ENCODE assay signal across 1 cellular context in the genomic region with DNA sequence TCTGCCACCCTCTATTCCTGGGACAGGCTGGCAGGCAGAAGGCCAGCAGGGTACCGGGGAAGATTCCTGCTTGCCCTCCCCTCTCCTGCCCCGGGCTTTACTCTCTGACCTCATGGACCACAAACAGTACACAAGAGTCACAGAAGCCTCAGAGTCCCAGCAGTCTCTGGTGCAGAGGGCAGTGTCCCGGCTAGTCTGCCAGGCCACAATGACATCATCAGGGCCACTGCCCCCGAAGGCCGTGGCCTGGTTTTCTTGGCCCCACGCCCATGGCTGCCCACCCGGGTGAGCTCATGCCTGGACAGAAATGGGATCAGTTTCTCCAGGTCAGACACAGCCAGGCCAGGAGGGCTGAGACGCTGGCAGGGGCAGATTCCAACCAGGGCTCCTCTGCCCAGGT.
TF ChIP-seq lines count a peak whose summit lies in the region.

No MANE protein-coding gene starts in this region.

TF ChIP-seq in HepG2, 621 proteins besides CTCF, POLR2A, EP300 and RAD21 (continued from another document and continues in another):
- TF ChIP-seq, protein P1, sequence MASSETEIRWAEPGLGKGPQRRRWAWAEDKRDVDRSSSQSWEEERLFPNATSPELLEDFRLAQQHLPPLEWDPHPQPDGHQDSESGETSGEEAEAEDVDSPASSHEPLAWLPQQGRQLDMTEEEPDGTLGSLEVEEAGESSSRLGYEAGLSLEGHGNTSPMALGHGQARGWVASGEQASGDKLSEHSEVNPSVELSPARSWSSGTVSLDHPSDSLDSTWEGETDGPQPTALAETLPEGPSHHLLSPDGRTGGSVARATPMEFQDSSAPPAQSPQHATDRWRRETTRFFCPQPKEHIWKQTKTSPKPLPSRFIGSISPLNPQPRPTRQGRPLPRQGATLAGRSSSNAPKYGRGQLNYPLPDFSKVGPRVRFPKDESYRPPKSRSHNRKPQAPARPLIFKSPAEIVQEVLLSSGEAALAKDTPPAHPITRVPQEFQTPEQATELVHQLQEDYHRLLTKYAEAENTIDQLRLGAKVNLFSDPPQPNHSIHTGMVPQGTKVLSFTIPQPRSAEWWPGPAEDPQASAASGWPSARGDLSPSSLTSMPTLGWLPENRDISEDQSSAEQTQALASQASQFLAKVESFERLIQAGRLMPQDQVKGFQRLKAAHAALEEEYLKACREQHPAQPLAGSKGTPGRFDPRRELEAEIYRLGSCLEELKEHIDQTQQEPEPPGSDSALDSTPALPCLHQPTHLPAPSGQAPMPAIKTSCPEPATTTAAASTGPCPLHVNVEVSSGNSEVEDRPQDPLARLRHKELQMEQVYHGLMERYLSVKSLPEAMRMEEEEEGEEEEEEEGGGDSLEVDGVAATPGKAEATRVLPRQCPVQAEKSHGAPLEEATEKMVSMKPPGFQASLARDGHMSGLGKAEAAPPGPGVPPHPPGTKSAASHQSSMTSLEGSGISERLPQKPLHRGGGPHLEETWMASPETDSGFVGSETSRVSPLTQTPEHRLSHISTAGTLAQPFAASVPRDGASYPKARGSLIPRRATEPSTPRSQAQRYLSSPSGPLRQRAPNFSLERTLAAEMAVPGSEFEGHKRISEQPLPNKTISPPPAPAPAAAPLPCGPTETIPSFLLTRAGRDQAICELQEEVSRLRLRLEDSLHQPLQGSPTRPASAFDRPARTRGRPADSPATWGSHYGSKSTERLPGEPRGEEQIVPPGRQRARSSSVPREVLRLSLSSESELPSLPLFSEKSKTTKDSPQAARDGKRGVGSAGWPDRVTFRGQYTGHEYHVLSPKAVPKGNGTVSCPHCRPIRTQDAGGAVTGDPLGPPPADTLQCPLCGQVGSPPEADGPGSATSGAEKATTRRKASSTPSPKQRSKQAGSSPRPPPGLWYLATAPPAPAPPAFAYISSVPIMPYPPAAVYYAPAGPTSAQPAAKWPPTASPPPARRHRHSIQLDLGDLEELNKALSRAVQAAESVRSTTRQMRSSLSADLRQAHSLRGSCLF (CRISPR knock-in tag; IDR thresholded peaks at IDR 0.05; ENCODE audit: borderline replicate concordance) = no peak
- TF ChIP-seq ZNF180 (CRISPR knock-in tag; IDR thresholded peaks at IDR 0.05; ENCODE audit: borderline replicate concordance, low read depth) (no peak), ZNF205 (CRISPR knock-in tag; IDR thresholded peaks at IDR 0.05) (no peak), NAIF1 (CRISPR knock-in tag; IDR thresholded peaks at IDR 0.05; ENCODE audit: borderline replicate concordance) (no peak), JUNB (CRISPR knock-in tag; IDR thresholded peaks at IDR 0.05; ENCODE audit: borderline replicate concordance) (no peak), FOXA3 (CRISPR knock-in tag; IDR thresholded peaks at IDR 0.05) (peak; percentile 53), ZNF335 (CRISPR knock-in tag; IDR thresholded peaks at IDR 0.05) (no peak), YEATS2 (CRISPR knock-in tag; IDR thresholded peaks at IDR 0.05; ENCODE audit: borderline replicate concordance) (no peak), GATAD2A (CRISPR knock-in tag; IDR thresholded peaks at IDR 0.05) (peak; percentile 19; the same call in 1 of the 2 replicates), ZMAT3 (CRISPR knock-in tag; conservative IDR thresholded peaks at IDR 0.05) (0 out of 2 replicates have a peak, but pooled peaks have one; percentile 28), ATF7 (IDR thresholded peaks at IDR 0.05) (peak; percentile 89), ATF7 (CRISPR knock-in tag; IDR thresholded peaks at IDR 0.05) (peak; percentile 62; the same call in 1 of the 2 replicates)
- TF ChIP-seq, protein P2, sequence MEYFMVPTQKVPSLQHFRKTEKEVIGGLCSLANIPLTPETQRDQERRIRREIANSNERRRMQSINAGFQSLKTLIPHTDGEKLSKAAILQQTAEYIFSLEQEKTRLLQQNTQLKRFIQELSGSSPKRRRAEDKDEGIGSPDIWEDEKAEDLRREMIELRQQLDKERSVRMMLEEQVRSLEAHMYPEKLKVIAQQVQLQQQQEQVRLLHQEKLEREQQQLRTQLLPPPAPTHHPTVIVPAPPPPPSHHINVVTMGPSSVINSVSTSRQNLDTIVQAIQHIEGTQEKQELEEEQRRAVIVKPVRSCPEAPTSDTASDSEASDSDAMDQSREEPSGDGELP (IDR thresholded peaks at IDR 0.05; ENCODE audit: borderline replicate concordance, low read depth) = no peak; the same call in 1 of the 2 replicates
- TF ChIP-seq, protein P3, sequence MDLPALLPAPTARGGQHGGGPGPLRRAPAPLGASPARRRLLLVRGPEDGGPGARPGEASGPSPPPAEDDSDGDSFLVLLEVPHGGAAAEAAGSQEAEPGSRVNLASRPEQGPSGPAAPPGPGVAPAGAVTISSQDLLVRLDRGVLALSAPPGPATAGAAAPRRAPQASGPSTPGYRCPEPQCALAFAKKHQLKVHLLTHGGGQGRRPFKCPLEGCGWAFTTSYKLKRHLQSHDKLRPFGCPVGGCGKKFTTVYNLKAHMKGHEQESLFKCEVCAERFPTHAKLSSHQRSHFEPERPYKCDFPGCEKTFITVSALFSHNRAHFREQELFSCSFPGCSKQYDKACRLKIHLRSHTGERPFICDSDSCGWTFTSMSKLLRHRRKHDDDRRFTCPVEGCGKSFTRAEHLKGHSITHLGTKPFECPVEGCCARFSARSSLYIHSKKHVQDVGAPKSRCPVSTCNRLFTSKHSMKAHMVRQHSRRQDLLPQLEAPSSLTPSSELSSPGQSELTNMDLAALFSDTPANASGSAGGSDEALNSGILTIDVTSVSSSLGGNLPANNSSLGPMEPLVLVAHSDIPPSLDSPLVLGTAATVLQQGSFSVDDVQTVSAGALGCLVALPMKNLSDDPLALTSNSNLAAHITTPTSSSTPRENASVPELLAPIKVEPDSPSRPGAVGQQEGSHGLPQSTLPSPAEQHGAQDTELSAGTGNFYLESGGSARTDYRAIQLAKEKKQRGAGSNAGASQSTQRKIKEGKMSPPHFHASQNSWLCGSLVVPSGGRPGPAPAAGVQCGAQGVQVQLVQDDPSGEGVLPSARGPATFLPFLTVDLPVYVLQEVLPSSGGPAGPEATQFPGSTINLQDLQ (CRISPR knock-in tag; IDR thresholded peaks at IDR 0.05) = no peak
- TF ChIP-seq, protein P4, sequence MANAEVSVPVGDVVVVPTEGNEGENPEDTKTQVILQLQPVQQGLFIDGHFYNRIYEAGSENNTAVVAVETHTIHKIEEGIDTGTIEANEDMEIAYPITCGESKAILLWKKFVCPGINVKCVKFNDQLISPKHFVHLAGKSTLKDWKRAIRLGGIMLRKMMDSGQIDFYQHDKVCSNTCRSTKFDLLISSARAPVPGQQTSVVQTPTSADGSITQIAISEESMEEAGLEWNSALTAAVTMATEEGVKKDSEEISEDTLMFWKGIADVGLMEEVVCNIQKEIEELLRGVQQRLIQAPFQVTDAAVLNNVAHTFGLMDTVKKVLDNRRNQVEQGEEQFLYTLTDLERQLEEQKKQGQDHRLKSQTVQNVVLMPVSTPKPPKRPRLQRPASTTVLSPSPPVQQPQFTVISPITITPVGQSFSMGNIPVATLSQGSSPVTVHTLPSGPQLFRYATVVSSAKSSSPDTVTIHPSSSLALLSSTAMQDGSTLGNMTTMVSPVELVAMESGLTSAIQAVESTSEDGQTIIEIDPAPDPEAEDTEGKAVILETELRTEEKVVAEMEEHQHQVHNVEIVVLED (CRISPR knock-in tag; IDR thresholded peaks at IDR 0.05; ENCODE audit: borderline replicate concordance) = no peak
- TF ChIP-seq, protein P5, sequence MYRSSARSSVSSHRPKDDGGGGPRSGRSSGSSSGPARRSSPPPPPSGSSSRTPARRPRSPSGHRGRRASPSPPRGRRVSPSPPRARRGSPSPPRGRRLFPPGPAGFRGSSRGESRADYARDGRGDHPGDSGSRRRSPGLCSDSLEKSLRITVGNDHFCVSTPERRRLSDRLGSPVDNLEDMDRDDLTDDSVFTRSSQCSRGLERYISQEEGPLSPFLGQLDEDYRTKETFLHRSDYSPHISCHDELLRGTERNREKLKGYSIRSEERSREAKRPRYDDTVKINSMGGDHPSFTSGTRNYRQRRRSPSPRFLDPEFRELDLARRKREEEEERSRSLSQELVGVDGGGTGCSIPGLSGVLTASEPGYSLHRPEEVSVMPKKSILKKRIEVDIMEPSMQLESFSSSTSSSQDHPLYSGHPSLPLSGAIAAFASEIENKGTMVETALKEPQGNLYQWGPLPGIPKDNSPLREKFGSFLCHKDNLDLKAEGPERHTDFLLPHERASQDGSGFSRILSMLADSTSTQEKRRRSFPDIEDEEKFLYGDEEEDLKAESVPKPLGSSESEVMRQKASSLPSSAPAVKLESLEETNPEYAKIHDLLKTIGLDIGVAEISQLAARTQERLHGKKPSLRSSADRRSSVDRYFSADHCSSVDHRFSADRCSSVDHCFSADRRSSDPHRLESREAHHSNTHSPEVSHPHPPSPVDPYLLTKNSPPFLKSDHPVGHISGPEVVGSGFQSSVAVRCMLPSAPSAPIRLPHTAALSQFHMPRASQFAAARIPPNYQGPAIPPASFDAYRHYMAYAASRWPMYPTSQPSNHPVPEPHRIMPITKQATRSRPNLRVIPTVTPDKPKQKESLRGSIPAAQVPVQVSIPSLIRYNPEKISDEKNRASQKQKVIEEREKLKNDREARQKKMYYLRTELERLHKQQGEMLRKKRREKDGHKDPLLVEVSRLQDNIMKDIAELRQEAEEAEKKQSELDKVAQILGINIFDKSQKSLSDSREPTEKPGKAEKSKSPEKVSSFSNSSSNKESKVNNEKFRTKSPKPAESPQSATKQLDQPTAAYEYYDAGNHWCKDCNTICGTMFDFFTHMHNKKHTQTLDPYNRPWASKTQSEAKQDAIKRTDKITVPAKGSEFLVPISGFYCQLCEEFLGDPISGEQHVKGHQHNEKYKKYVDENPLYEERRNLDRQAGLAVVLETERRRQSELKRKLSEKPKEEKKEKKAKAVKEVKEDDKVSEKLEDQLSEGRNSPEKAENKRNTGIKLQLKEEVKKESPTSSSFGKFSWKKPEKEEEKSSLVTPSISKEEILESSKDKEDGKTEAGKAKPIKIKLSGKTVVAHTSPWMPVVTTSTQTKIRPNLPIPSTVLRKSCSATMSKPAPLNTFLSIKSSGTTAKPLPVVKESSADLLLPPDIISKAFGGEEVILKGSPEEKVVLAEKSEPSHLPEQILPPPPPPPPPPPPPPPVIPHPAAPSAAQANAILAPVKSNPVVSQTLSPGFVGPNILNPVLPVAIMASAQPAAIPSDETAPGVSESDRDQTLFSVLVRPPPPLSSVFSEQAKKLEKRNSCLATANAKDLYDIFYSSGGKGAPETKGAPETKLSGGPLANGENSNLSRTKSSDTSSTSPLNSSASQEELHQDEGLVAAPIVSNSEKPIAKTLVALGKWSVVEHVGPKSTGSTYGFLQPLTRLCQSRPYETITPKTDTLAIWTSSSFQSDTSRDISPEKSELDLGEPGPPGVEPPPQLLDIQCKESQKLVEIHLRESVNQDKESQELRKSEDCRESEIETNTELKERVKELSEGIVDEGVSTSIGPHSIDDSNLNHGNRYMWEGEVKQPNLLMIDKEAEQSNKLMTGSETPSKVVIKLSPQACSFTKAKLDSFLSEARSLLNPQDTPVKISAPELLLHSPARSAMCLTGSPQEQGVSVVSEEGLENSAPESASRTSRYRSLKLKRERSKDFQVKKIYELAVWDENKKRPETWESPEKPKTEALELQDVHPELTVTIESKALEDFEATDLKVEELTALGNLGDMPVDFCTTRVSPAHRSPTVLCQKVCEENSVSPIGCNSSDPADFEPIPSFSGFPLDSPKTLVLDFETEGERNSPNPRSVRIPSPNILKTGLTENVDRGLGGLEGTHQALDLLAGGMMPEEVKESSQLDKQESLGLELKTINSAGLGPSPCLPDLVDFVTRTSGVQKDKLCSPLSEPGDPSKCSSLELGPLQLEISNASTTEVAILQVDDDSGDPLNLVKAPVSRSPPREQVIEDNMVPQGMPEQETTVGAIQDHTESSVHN (CRISPR knock-in tag; IDR thresholded peaks at IDR 0.05) = no peak
- TF ChIP-seq, protein P6, sequence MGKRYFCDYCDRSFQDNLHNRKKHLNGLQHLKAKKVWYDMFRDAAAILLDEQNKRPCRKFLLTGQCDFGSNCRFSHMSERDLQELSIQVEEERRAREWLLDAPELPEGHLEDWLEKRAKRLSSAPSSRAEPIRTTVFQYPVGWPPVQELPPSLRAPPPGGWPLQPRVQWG (CRISPR knock-in tag; IDR thresholded peaks at IDR 0.05; ENCODE audit: borderline replicate concordance, low read depth) = no peak
- TF ChIP-seq, protein P7, sequence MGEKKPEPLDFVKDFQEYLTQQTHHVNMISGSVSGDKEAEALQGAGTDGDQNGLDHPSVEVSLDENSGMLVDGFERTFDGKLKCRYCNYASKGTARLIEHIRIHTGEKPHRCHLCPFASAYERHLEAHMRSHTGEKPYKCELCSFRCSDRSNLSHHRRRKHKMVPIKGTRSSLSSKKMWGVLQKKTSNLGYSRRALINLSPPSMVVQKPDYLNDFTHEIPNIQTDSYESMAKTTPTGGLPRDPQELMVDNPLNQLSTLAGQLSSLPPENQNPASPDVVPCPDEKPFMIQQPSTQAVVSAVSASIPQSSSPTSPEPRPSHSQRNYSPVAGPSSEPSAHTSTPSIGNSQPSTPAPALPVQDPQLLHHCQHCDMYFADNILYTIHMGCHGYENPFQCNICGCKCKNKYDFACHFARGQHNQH (CRISPR knock-in tag; IDR thresholded peaks at IDR 0.05) = no peak
- TF ChIP-seq, protein P8, sequence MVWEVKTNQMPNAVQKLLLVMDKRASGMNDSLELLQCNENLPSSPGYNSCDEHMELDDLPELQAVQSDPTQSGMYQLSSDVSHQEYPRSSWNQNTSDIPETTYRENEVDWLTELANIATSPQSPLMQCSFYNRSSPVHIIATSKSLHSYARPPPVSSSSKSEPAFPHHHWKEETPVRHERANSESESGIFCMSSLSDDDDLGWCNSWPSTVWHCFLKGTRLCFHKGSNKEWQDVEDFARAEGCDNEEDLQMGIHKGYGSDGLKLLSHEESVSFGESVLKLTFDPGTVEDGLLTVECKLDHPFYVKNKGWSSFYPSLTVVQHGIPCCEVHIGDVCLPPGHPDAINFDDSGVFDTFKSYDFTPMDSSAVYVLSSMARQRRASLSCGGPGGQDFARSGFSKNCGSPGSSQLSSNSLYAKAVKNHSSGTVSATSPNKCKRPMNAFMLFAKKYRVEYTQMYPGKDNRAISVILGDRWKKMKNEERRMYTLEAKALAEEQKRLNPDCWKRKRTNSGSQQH (CRISPR knock-in tag; IDR thresholded peaks at IDR 0.05; ENCODE audit: low read depth) = no peak
- TF ChIP-seq, protein P9, sequence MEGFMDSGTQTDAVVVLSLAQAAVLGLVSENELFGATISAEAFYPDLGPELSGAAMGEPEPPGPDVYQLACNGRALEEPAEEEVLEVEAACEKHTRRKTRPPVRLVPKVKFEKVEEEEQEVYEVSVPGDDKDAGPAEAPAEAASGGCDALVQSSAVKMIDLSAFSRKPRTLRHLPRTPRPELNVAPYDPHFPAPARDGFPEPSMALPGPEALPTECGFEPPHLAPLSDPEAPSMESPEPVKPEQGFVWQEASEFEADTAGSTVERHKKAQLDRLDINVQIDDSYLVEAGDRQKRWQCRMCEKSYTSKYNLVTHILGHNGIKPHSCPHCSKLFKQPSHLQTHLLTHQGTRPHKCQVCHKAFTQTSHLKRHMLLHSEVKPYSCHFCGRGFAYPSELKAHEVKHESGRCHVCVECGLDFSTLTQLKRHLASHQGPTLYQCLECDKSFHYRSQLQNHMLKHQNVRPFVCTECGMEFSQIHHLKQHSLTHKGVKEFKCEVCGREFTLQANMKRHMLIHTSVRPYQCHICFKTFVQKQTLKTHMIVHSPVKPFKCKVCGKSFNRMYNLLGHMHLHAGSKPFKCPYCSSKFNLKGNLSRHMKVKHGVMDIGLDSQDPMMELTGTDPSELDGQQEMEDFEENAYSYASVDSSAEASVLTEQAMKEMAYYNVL (CRISPR knock-in tag; IDR thresholded peaks at IDR 0.05; ENCODE audit: borderline replicate concordance) = no peak
- TF ChIP-seq, protein P10, sequence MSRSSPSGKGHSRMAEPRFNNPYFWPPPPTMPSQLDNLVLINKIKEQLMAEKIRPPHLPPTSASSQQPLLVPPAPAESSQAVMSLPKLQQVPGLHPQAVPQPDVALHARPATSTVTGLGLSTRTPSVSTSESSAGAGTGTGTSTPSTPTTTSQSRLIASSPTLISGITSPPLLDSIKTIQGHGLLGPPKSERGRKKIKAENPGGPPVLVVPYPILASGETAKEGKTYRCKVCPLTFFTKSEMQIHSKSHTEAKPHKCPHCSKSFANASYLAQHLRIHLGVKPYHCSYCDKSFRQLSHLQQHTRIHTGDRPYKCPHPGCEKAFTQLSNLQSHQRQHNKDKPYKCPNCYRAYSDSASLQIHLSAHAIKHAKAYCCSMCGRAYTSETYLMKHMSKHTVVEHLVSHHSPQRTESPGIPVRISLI (CRISPR knock-in tag; IDR thresholded peaks at IDR 0.05; ENCODE audit: borderline replicate concordance) = no peak
